Comparison of ENCODE assay signal across 29 cellular contexts in genomic region chr2:47095302-47096020, GRCh38. TPM values are rescaled to one million over a fixed set of nuclear protein-coding genes. Genes with fewer than 3 reads are reported as not detected.
"Had no signal": no experiment of that assay in that cellular context is flagged by ENCODE, and none has a peak within 500 bp of the region (broad histone marks: within the 10 kb centered on the region; RNA-seq: fewer than 3 reads in every experiment).

No MANE protein-coding gene starts in this region.

- ATAC-seq: activated T-helper 17 cell treated with anti-CD3 and anti-CD28 coated beads, Interleukin-2, amount 50 U/mL, for 72 hours had no signal

- DNase-seq: activated B cell treated with CpG ODN at 0.5 μM for 24 hours; activated CD4-positive, alpha-beta T cell treated with anti-CD3 and anti-CD28 coated beads for 1 hour; activated CD4-positive, alpha-beta T cell treated with anti-CD3 and anti-CD28 coated beads, Interleukin-2, amount 10 ng/mL, durations not matched to agents 24 days and 14 days; activated CD4-positive, alpha-beta T cell treated with anti-CD3 and anti-CD28 coated beads, Interleukin-2, amount 50 U/mL, for 48 hours; activated gamma-delta T cell; activated naive CD4-positive, alpha-beta T cell treated with anti-CD3 and anti-CD28 coated beads for 36 hours; activated T-cell treated with anti-CD3 and anti-CD28 coated beads for 4 hours; activated T-cell treated with anti-CD3 and anti-CD28 coated beads, Interleukin-2, amount 50 U/mL, for 48 hours; amygdala; MV-4-11; NCI-H1092 treated with DMSO at 0.1 percent for 48 hours; NCI-H1417 treated with DMSO at 0.1 percent for 48 hours; NCI-H1694; NCI-H2029; NCI-H345; NCI-H510A; NCI-H526 treated with DMSO at 0.1 percent for 48 hours; Peyer's patch; Right ventricle myocardium superior; SJCRH30; T-helper 9 cell had no signal

- H3K27me3 ChIP-seq: Peyer's patch, SJCRH30 had no signal

- H3K36me3 ChIP-seq: Peyer's patch, SJCRH30 had no signal

- H3K9ac ChIP-seq: KMS-11 had no signal

- H3K4me1 Mint-ChIP-seq: activated CD4-positive, alpha-beta T cell treated with anti-CD3 and anti-CD28 coated beads, Interleukin-2, amount 10 ng/mL, durations not matched to agents 24 days and 14 days; activated T-helper 17 cell treated with anti-CD3 and anti-CD28 coated beads, Interleukin-2, amount 50 U/mL, for 72 hours had no signal

- H3K9me3 ChIP-seq: Peyer's patch, SJCRH30 had no signal

- H3K36me3 Mint-ChIP-seq: activated naive CD8-positive, alpha-beta T cell; brain; IgD-negative memory B cell had no signal

- H3K4me3 Mint-ChIP-seq: activated B cell treated with CpG ODN at 0.5 μM for 24 hours; activated CD4-positive, alpha-beta T cell treated with anti-CD3 and anti-CD28 coated beads, Interleukin-2, amount 10 ng/mL, durations not matched to agents 24 days and 14 days; activated naive CD4-positive, alpha-beta T cell treated with anti-CD3 and anti-CD28 coated beads for 36 hours; activated naive CD8-positive, alpha-beta T cell; activated T-helper 17 cell treated with anti-CD3 and anti-CD28 coated beads, Interleukin-2, amount 50 U/mL, for 72 hours; brain; IgD-negative memory B cell; T-helper 1 cell treated with Interleukin-12 subunit alpha and Interleukin-12 subunit beta and Interleukin-4 antibody, amounts not matched to agents 30 μg/mL and 1 μg/mL, for 36 hours had no signal

- H3K27ac Mint-ChIP-seq: activated B cell treated with CpG ODN at 0.5 μM for 24 hours; activated CD4-positive, alpha-beta T cell treated with anti-CD3 and anti-CD28 coated beads, Interleukin-2, amount 10 ng/mL, durations not matched to agents 24 days and 14 days; activated naive CD4-positive, alpha-beta T cell treated with anti-CD3 and anti-CD28 coated beads for 36 hours; activated naive CD8-positive, alpha-beta T cell; activated T-helper 17 cell treated with anti-CD3 and anti-CD28 coated beads, Interleukin-2, amount 50 U/mL, for 72 hours; IgD-negative memory B cell; T-helper 1 cell treated with Interleukin-12 subunit alpha and Interleukin-12 subunit beta and Interleukin-4 antibody, amounts not matched to agents 30 μg/mL and 1 μg/mL, for 36 hours had no signal

- H3K9me3 Mint-ChIP-seq: activated B cell treated with CpG ODN at 0.5 μM for 24 hours; activated CD4-positive, alpha-beta T cell treated with anti-CD3 and anti-CD28 coated beads, Interleukin-2, amount 10 ng/mL, durations not matched to agents 24 days and 14 days; activated naive CD4-positive, alpha-beta T cell treated with anti-CD3 and anti-CD28 coated beads for 36 hours; activated T-helper 17 cell treated with anti-CD3 and anti-CD28 coated beads, Interleukin-2, amount 50 U/mL, for 72 hours; IgD-negative memory B cell; T-helper 1 cell treated with Interleukin-12 subunit alpha and Interleukin-12 subunit beta and Interleukin-4 antibody, amounts not matched to agents 30 μg/mL and 1 μg/mL, for 36 hours had no signal

- H3K27me3 Mint-ChIP-seq: activated B cell treated with CpG ODN at 0.5 μM for 24 hours; activated naive CD8-positive, alpha-beta T cell; activated T-helper 17 cell treated with anti-CD3 and anti-CD28 coated beads, Interleukin-2, amount 50 U/mL, for 72 hours; IgD-negative memory B cell had no signal

- H3K4me2 ChIP-seq: KMS-11 had no signal

- H3K4me3 ChIP-seq: Peyer's patch, SJCRH30 had no signal

- H3K4me1 ChIP-seq: Peyer's patch, SJCRH30 had no signal

- H3K27ac ChIP-seq: KMS-11, Peyer's patch, RWPE1, SJCRH30 had no signal

RNA-seq across cellular contexts. Expression of gene STPG4, which starts 59.6 kb away (rescaled TPM):
- total RNA-seq: MCF 10A, Right ventricle myocardium superior had no signal
- polyA plus RNA-seq: IgD-negative memory B cell had no signal
